In genomic region chr2:183078467-183079334, GRCh38 we compare ENCODE assay signal across 8 cellular contexts.
A peak's percentile ranks its signal among the peaks of the same experiment; 100 is the strongest.
DNase-seq lines count a peak whose midpoint lies in the region; ATAC-seq and FAIRE-seq lines count a peak whose summit lies in the region.

DUSP19 (plus strand) TSS chr2:183078747; CDS start chr2:183078934, 187 bp downstream.

- no peaks in the 10 kb centered on the region for H3K36me3 ChIP-seq in BLaER1

- peaks cover 15% of the 10 kb centered on the region for H3K4me1 ChIP-seq in BLaER1

- peak; percentile 97 for FAIRE-seq in GM19239 (lab: Jason Lieb, UNC)

- peak within 1 kb of the TSS; percentile 68 for H3K9ac ChIP-seq in BLaER1

- no peaks in the 10 kb centered on the region for H4K20me1 ChIP-seq in BLaER1

- DNase-seq in GM19239 (ENCODE audit: insufficient read length, low spot score) (peak; percentile 51), NCI-H510A treated with DMSO at 0.1 percent for 48 hours (lab: John Stamatoyannopoulos, UW) (peak; percentile 100), dedifferentiated amniotic fluid mesenchymal stem cell (ENCODE audit: extremely low spot score) (peak; percentile 96), left kidney (ENCODE audit: low read depth, low spot score) (peak; percentile 98)
- peak; percentile 90 for DNase-seq in activated CD4-positive, alpha-beta T cell treated with anti-CD3 and anti-CD28 coated beads for 48 hours
- DNase-seq in stimulated activated CD4-positive, alpha-beta T cell treated with anti-CD3 and anti-CD28 coated beads, Interleukin-2, amount 100 ng/mL, for 24 hours, result peak; percentile 85 to 87

- peak; percentile 92 for ATAC-seq in HG03442 (IDR thresholded peaks at IDR 0.05; ENCODE audit: unreplicated experiment)

- peak within 1 kb of the TSS; percentile 69 for H3K4me2 ChIP-seq in BLaER1

- peak within 1 kb of the TSS; percentile 25 for H3K27ac ChIP-seq in BLaER1

- no peaks in the 10 kb centered on the region for H3K27me3 ChIP-seq in BLaER1

- H3K4me3 ChIP-seq in BLaER1, result peak within 1 kb of the TSS; percentile 80

- H3K9me3 ChIP-seq in BLaER1, result no peaks in the 10 kb centered on the region

Comparison
In these comparisons a context has a peak if more than half of its experiments do, and no peak if none do; other contexts are left out.
1. Peak in every context shown above with its lines: DNase-seq, ATAC-seq, H3K4me3 ChIP-seq and H3K27ac ChIP-seq.